24 cellular contexts compared by ENCODE assay signal in the genomic region with DNA sequence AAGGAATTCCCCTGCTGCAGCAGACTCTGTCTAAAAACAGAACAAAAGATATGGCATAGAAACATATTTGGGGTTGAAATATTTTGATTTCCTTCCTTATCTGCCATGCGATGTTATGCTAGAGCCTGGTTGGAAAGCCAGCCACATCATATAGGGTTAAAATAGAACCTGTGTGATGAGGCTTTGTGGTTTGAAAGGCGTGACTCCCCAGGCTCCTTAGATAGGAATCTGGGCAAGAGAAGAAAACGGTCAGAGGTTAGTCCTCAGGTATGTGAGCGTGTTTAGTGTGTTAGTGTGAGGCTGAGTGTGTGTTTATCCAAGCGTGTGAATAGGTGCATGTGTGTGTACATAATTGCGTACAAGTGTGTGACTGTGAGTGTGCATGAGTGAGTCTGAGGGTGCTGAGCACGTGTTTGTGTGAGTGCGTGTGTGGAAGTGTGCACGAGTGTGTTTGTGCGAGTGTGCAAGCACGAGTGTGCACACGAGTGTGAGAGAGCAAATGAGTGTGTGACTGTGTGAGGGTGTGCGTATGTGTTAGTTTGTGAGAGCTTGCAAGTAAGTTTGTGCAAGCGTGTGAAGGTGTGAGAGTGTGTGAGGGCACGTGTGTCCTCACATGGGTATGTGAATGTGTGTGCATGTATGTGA.
DNase-seq lines count a peak whose midpoint lies in the region; ATAC-seq, FAIRE-seq and TF ChIP-seq lines count a peak whose summit lies in the region.
"Had no signal": no experiment of that assay in that cellular context is flagged by ENCODE, and none has a peak within 500 bp of the region (broad histone marks: within the 10 kb centered on the region; RNA-seq: fewer than 3 reads in every experiment).

No MANE protein-coding gene starts in this region.

- H3K9me3 Mint-ChIP-seq in MCF 10A (ENCODE audit: unreplicated experiment) (no peaks in the 10 kb centered on the region), WTC11 (no peaks in the 10 kb centered on the region)
- H3K9me3 Mint-ChIP-seq: CD8-positive, alpha-beta memory T cell; stimulated activated memory B cell treated with anti-CD40 and anti-IgM and Interleukin-4, amounts not matched to agents 10 μg/mL and 1 μg/mL and 100 μg/mL, for 72 hours had no signal

- DNase-seq in mammary epithelial cell (peak; percentile 21), MCF 10A (ENCODE audit: unreplicated experiment) (no peak), WTC11 (ENCODE audit: low spot score) (no peak), hepatocyte (ENCODE audit: low spot score) (no peak), urothelium cell line (ENCODE audit: low spot score) (peak; percentile 63), NCI-H446 (lab: John Stamatoyannopoulos, UW) (no peak), T1000 (lab: John Stamatoyannopoulos, UW) (no peak)
- DNase-seq in stimulated activated CD4-positive, alpha-beta T cell treated with anti-CD3 and anti-CD28 coated beads, Interleukin-4, amount 100 ng/mL, for 1 hour = no peak
- DNase-seq: activated CD4-positive, alpha-beta T cell treated with anti-CD3 and anti-CD28 coated beads for 4 hours; activated CD8-positive, alpha-beta memory T cell treated with anti-CD3 and anti-CD28 coated beads, Interleukin-2, amount 50 U/mL, for 4 hours; activated effector memory CD4-positive, alpha-beta T cell treated with Interleukin-2 at 50 U/mL for 16 hours; adrenal gland; CD8-positive, alpha-beta memory T cell; hypothalamus; KBM-7; NCI-H69; retina; T-helper 9 cell; thyroid gland had no signal

- H3K79me2 ChIP-seq in mammary epithelial cell (ENCODE audit: insufficient read depth, low read length) (no peaks in the 10 kb centered on the region), hepatocyte (no peaks in the 10 kb centered on the region)

- H3K9me2 ChIP-seq in hepatocyte (replicated peaks; ENCODE audit: insufficient read depth) = no peaks in the 10 kb centered on the region

- ATAC-seq in WTC11 = no peak
- ATAC-seq: stimulated activated memory B cell treated with anti-CD40 and anti-IgM and Interleukin-4, amounts not matched to agents 10 μg/mL and 1 μg/mL and 100 μg/mL, for 72 hours had no signal

- FAIRE-seq in urothelium cell line (lab: Jason Lieb, UNC) = peak; percentile 95
- FAIRE-seq: H54, keratinocyte had no signal

- H3K36me3 ChIP-seq in mammary epithelial cell (ENCODE audit: insufficient read depth, low read length) (no peaks in the 10 kb centered on the region), hepatocyte (replicated peaks; ENCODE audit: insufficient read depth, low read depth) (no peaks in the 10 kb centered on the region)
- H3K36me3 ChIP-seq: adrenal gland, neutrophil, SJSA1, thyroid gland had no signal

- H4K20me1 ChIP-seq in mammary epithelial cell (ENCODE audit: insufficient read depth, low read length) (no peaks in the 10 kb centered on the region), hepatocyte (ENCODE audit: insufficient read depth, poor library complexity, severe bottlenecking) (no peaks in the 10 kb centered on the region)

- intact Hi-C loops in mammary epithelial cell (cut with micrococcal nuclease) = loop anchor here (5.0 kb wide), 1 partner anchor 80 kb away; a partner anchor contains a TSS
- intact Hi-C loops in MCF 10A (cut with micrococcal nuclease) = loop anchor here (5.0 kb wide), 1 partner anchor 80 kb away; a partner anchor contains a TSS

- 68% methylated on average over 15 of the region's 15 CpGs for WGBS in mammary epithelial cell (ENCODE audit: low coverage, missing lambda C conversion rate)
- WGBS in hepatocyte (ENCODE audit: low lambda C conversion rate, missing lambda C conversion rate) = 62% methylated on average over 15 of the region's 15 CpGs

- H3K4me3 Mint-ChIP-seq in MCF 10A (ENCODE audit: unreplicated experiment) = no peak overlapping the region
- no peak overlapping the region for H3K4me3 Mint-ChIP-seq in WTC11
- H3K4me3 Mint-ChIP-seq: CD8-positive, alpha-beta memory T cell; stimulated activated memory B cell treated with anti-CD40 and anti-IgM and Interleukin-4, amounts not matched to agents 10 μg/mL and 1 μg/mL and 100 μg/mL, for 72 hours had no signal

- no peak overlapping the region for H2AFZ ChIP-seq in mammary epithelial cell (ENCODE audit: low read depth, low read length)
- H2AFZ ChIP-seq in hepatocyte = no peak overlapping the region

- CTCF ChIA-PET in mammary epithelial cell (lab: Charles Lee; ENCODE audit: low non-redundant PET) (no interaction called here), MCF 10A (lab: Yijun Ruan, JAX) (no interaction called here), WTC11 (lab: Charles Lee) (no interaction called here)

- no peak overlapping the region for H3K4me3 ChIP-seq in mammary epithelial cell (replicated peaks in 1 of 3; ENCODE audit: insufficient read depth in 1 of 3, low read depth in 2 of 3, low read length in 3 of 3)
- H3K4me3 ChIP-seq in hepatocyte = no peak overlapping the region
- H3K4me3 ChIP-seq: adrenal gland, SJSA1, thyroid gland had no signal

- H3K27ac Mint-ChIP-seq in MCF 10A (ENCODE audit: low read depth, unreplicated experiment) (no peak overlapping the region), WTC11 (peak overlapping the region; percentile 51)
- H3K27ac Mint-ChIP-seq: stimulated activated memory B cell treated with anti-CD40 and anti-IgM and Interleukin-4, amounts not matched to agents 10 μg/mL and 1 μg/mL and 100 μg/mL, for 72 hours had no signal

- H3K4me1 ChIP-seq in mammary epithelial cell (ENCODE audit: insufficient read depth, low read length) = no peaks in the 10 kb centered on the region
- peaks cover 14% of the 10 kb centered on the region for H3K4me1 ChIP-seq in hepatocyte (ENCODE audit: insufficient read depth)
- H3K4me1 ChIP-seq: adrenal gland, SJSA1 had no signal

- no peaks in the 10 kb centered on the region for H3K36me3 Mint-ChIP-seq in MCF 10A (ENCODE audit: insufficient read depth, unreplicated experiment)
- no peaks in the 10 kb centered on the region for H3K36me3 Mint-ChIP-seq in WTC11
- H3K36me3 Mint-ChIP-seq: CD8-positive, alpha-beta memory T cell; stimulated activated memory B cell treated with anti-CD40 and anti-IgM and Interleukin-4, amounts not matched to agents 10 μg/mL and 1 μg/mL and 100 μg/mL, for 72 hours had no signal

- H3K9me3 ChIP-seq in mammary epithelial cell (replicated peaks; ENCODE audit: insufficient read depth, low read length) (no peaks in the 10 kb centered on the region), hepatocyte (ENCODE audit: low read depth) (no peaks in the 10 kb centered on the region)
- H3K9me3 ChIP-seq: adrenal gland, neutrophil, SJSA1, thyroid gland had no signal

- POLR2A ChIA-PET in MCF 10A (lab: Yijun Ruan, JAX) = no interaction called here
- POLR2A ChIA-PET in WTC11 (lab: Charles Lee) = no interaction called here

- H3K27me3 Mint-ChIP-seq in MCF 10A (ENCODE audit: insufficient read depth, unreplicated experiment) = peaks cover 29% of the 10 kb centered on the region
- H3K27me3 Mint-ChIP-seq in WTC11 (ENCODE audit: low read depth) = no peaks in the 10 kb centered on the region

- no peak overlapping the region for H3K9ac ChIP-seq in mammary epithelial cell (ENCODE audit: insufficient read depth, low read length)

- H3K4me1 Mint-ChIP-seq in MCF 10A (ENCODE audit: insufficient read depth, unreplicated experiment) (peaks cover 6% of the 10 kb centered on the region), WTC11 (peaks cover 3% of the 10 kb centered on the region; the same call in 1 of the 2 replicates)
- H3K4me1 Mint-ChIP-seq: stimulated activated memory B cell treated with anti-CD40 and anti-IgM and Interleukin-4, amounts not matched to agents 10 μg/mL and 1 μg/mL and 100 μg/mL, for 72 hours had no signal

- BruUV-seq in mammary epithelial cell (replicated peaks; lab: Mats Ljungman, UMichigan) (no TSS peak), MCF 10A (replicated peaks; lab: Mats Ljungman, UMichigan) (no TSS peak)

- H3K4me2 ChIP-seq in mammary epithelial cell (ENCODE audit: insufficient read depth, low read depth, low read length) = no peak overlapping the region
- peak overlapping the region; percentile 53 for H3K4me2 ChIP-seq in hepatocyte

- H3K27me3 ChIP-seq in mammary epithelial cell (ENCODE audit: insufficient read depth, low read length) = no peaks in the 10 kb centered on the region
- H3K27me3 ChIP-seq in hepatocyte = no peaks in the 10 kb centered on the region
- H3K27me3 ChIP-seq: adrenal gland, thyroid gland had no signal

- no peak for TF ChIP-seq CTCF in mammary epithelial cell (conservative IDR thresholded peaks at IDR 0.05 in 1 of 2, IDR thresholded peaks at IDR 0.05 in 1 of 2; ENCODE audit: extremely low read depth in 1 of 2, insufficient read depth in 1 of 2, low read depth in 1 of 2, low read length in 2 of 2)
- no peak for TF ChIP-seq CTCF in MCF 10A (IDR thresholded peaks at IDR 0.05; ENCODE audit: unreplicated experiment)
- TF ChIP-seq CTCF in WTC11 (IDR thresholded peaks at IDR 0.05) = no peak
- TF ChIP-seq CTCF in hepatocyte (IDR thresholded peaks at IDR 0.05; ENCODE audit: poor library complexity) = no peak

- in situ Hi-C loops in mammary epithelial cell (cut with MboI; ENCODE audit: low sequenced_read_pairs in 2 of 2) = no loop called here

- no peak overlapping the region for H3K27ac ChIP-seq in mammary epithelial cell (ENCODE audit: insufficient read depth, low read depth, low read length)
- H3K27ac ChIP-seq in hepatocyte = no peak overlapping the region
- H3K27ac ChIP-seq: adrenal gland, neutrophil, SJSA1, thyroid gland had no signal

- dilution Hi-C loops in mammary epithelial cell (cut with HindIII; ENCODE audit: low sequenced_read_pairs) = no loop called here

TF ChIP-seq in WTC11, 78 proteins besides CTCF, POLR2A, EP300 and RAD21:
- TF ChIP-seq CBFB (CRISPR knock-in tag; IDR thresholded peaks at IDR 0.05; ENCODE audit: low read depth) = no peak
- TF ChIP-seq, protein P1, sequence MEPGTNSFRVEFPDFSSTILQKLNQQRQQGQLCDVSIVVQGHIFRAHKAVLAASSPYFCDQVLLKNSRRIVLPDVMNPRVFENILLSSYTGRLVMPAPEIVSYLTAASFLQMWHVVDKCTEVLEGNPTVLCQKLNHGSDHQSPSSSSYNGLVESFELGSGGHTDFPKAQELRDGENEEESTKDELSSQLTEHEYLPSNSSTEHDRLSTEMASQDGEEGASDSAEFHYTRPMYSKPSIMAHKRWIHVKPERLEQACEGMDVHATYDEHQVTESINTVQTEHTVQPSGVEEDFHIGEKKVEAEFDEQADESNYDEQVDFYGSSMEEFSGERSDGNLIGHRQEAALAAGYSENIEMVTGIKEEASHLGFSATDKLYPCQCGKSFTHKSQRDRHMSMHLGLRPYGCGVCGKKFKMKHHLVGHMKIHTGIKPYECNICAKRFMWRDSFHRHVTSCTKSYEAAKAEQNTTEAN (CRISPR knock-in tag; IDR thresholded peaks at IDR 0.05) = peak; percentile 81; the same call in 1 of the 2 replicates

Comparison
In these comparisons a context has a peak if more than half of its experiments do, and no peak if none do; other contexts are left out.
1. DNase-seq: peak in mammary epithelial cell (single experiment) and urothelium cell line (single experiment); none in MCF 10A (single experiment), WTC11 (single experiment), hepatocyte (single experiment), NCI-H446 (0 of 2), stimulated activated CD4-positive, alpha-beta T cell treated with anti-CD3 and anti-CD28 coated beads, Interleukin-4, amount 100 ng/mL, for 1 hour (single experiment) and T1000 (single experiment).